In genomic region chr1:180611016-180611930, GRCh38 we compare ENCODE assay signal across 1 cellular context.
TF ChIP-seq lines count a peak whose summit lies in the region.

No MANE protein-coding gene starts in this region.

TF ChIP-seq in K562, 482 proteins besides CTCF, POLR2A, EP300 and RAD21 (continued from another document and continues in another):
- peak; percentile 88 for TF ChIP-seq CREB3 (tag; conservative IDR thresholded peaks at IDR 0.05; ENCODE audit: low read depth)
- TF ChIP-seq ZNF785 (CRISPR knock-in tag; IDR thresholded peaks at IDR 0.05): no peak
- TF ChIP-seq ZNF717 (CRISPR knock-in tag; IDR thresholded peaks at IDR 0.05): no peak
- no peak for TF ChIP-seq ZNF280B (CRISPR knock-in tag; IDR thresholded peaks at IDR 0.05)
- no peak for TF ChIP-seq ZNF518B (CRISPR knock-in tag; IDR thresholded peaks at IDR 0.05)
- TF ChIP-seq HCFC1 (IDR thresholded peaks at IDR 0.05; ENCODE audit: low read depth, low read length): peak; percentile 19
- no peak for TF ChIP-seq ZNF696 (CRISPR knock-in tag; conservative IDR thresholded peaks at IDR 0.05)
- no peak for TF ChIP-seq ZNF507 (tag; conservative IDR thresholded peaks at IDR 0.05)
- TF ChIP-seq ZNF316 (IDR thresholded peaks at IDR 0.05): peak; percentile 74
- TF ChIP-seq ZNF324 (CRISPR knock-in tag; IDR thresholded peaks at IDR 0.05): peak; percentile 40; the same call in 1 of the 2 replicates
- TF ChIP-seq FOSL1 (tag; conservative IDR thresholded peaks at IDR 0.05): peak; percentile 86
- TF ChIP-seq KHSRP (IDR thresholded peaks at IDR 0.05): no peak
- TF ChIP-seq MEIS2 (IDR thresholded peaks at IDR 0.05; ENCODE audit: partially characterized antibody): peak; percentile 84
- peak; percentile 41; the same call in 1 of the 2 replicates for TF ChIP-seq RBFOX2 (IDR thresholded peaks at IDR 0.05; ENCODE audit: low read depth, low read length)
- TF ChIP-seq WHSC1 (IDR thresholded peaks at IDR 0.05; ENCODE audit: low read length): no peak
- peak; percentile 48 to 60; a peak in 3 of 4 replicates for TF ChIP-seq NRF1 (conservative IDR thresholded peaks at IDR 0.05 in 1 of 2, IDR thresholded peaks at IDR 0.05 in 1 of 2)
- TF ChIP-seq TBL1XR1 (IDR thresholded peaks at IDR 0.05; ENCODE audit: low read length in 2 of 2): peak in 1 of 2 experiments; percentile 82; a peak in 1 of 4 replicates
- peak; percentile 84 for TF ChIP-seq TEAD4 (IDR thresholded peaks at IDR 0.05; ENCODE audit: low read length)
- TF ChIP-seq TEAD4 (CRISPR knock-in tag; IDR thresholded peaks at IDR 0.05; ENCODE audit: borderline replicate concordance): no peak
- peak; percentile 48 for TF ChIP-seq NFE2 (IDR thresholded peaks at IDR 0.05; ENCODE audit: low read depth)
- TF ChIP-seq RFX7 (CRISPR knock-in tag; IDR thresholded peaks at IDR 0.05): no peak
- peak; percentile 58; the same call in 1 of the 2 replicates for TF ChIP-seq NR2C1 (IDR thresholded peaks at IDR 0.05)
- no peak for TF ChIP-seq NR2C1 (tag; IDR thresholded peaks at IDR 0.05)
- no peak for TF ChIP-seq ZNF79 (CRISPR knock-in tag; IDR thresholded peaks at IDR 0.05; ENCODE audit: low read depth)
- TF ChIP-seq MTF1 (CRISPR knock-in tag; IDR thresholded peaks at IDR 0.05; ENCODE audit: borderline replicate concordance): no peak
- TF ChIP-seq MLX (CRISPR knock-in tag; conservative IDR thresholded peaks at IDR 0.05): no peak
- no peak for TF ChIP-seq HNRNPUL1 (IDR thresholded peaks at IDR 0.05; ENCODE audit: low read length)
- no peak for TF ChIP-seq CAMTA2 (CRISPR knock-in tag; conservative IDR thresholded peaks at IDR 0.05)
- TF ChIP-seq FOXA3 (CRISPR knock-in tag; conservative IDR thresholded peaks at IDR 0.05 in 1 of 2, IDR thresholded peaks at IDR 0.05 in 1 of 2): peak in 1 of 2 experiments; percentile 2; a peak in 1 of 4 replicates
- no peak for TF ChIP-seq ZNF175 (CRISPR knock-in tag; IDR thresholded peaks at IDR 0.05; ENCODE audit: low read depth)
- peak; percentile 94 for TF ChIP-seq ATF3 (IDR thresholded peaks at IDR 0.05)
- peak; percentile 45; the same call in 1 of the 2 replicates for TF ChIP-seq ATF3 (CRISPR knock-in tag; conservative IDR thresholded peaks at IDR 0.05)
- TF ChIP-seq TOE1 (IDR thresholded peaks at IDR 0.05; ENCODE audit: borderline replicate concordance): peak; percentile 67; the same call in 1 of the 2 replicates
- no peak for TF ChIP-seq TOE1 (CRISPR knock-in tag; IDR thresholded peaks at IDR 0.05; ENCODE audit: borderline replicate concordance, low read depth)
- TF ChIP-seq ZBED1 (IDR thresholded peaks at IDR 0.05): no peak
- peak; percentile 73 for TF ChIP-seq ZBTB40 (IDR thresholded peaks at IDR 0.05)
- no peak for TF ChIP-seq ZBTB40 (CRISPR knock-in tag; IDR thresholded peaks at IDR 0.05)
- TF ChIP-seq ZNF75A (CRISPR knock-in tag; IDR thresholded peaks at IDR 0.05): no peak
- TF ChIP-seq POLR2H (tag; IDR thresholded peaks at IDR 0.05; ENCODE audit: low read depth): peak; percentile 86
- no peak for TF ChIP-seq CHCHD3 (CRISPR knock-in tag; IDR thresholded peaks at IDR 0.05)
- TF ChIP-seq ARID4B (CRISPR knock-in tag; IDR thresholded peaks at IDR 0.05): no peak
- no peak for TF ChIP-seq CBX5 (IDR thresholded peaks at IDR 0.05; ENCODE audit: borderline replicate concordance, low read depth)
- no peak for TF ChIP-seq SAFB (IDR thresholded peaks at IDR 0.05; ENCODE audit: borderline replicate concordance, low read depth, low read length)
- peak; percentile 86 for TF ChIP-seq ZNF766 (CRISPR knock-in tag; conservative IDR thresholded peaks at IDR 0.05)
- peak in 1 of 2 experiments; percentile 79; a peak in 2 of 3 replicates for TF ChIP-seq CBX3 (IDR thresholded peaks at IDR 0.05; ENCODE audit: borderline replicate concordance in 1 of 2, low read length in 2 of 2)
- peak; percentile 85 for TF ChIP-seq LEF1 (IDR thresholded peaks at IDR 0.05)
- TF ChIP-seq SOX6 (IDR thresholded peaks at IDR 0.05): peak; percentile 73
- no peak for TF ChIP-seq ZBTB8A (IDR thresholded peaks at IDR 0.05; ENCODE audit: partially characterized antibody)
